Comparison of ENCODE assay signal across 15 cellular contexts in genomic region chr5:74622122-74622521, GRCh38. TPM values are rescaled to one million over a fixed set of nuclear protein-coding genes. Genes with fewer than 3 reads are reported as not detected.
DNase-seq lines count a peak whose midpoint lies in the region; ATAC-seq and TF ChIP-seq lines count a peak whose summit lies in the region.
"Had no signal": no experiment of that assay in that cellular context is flagged by ENCODE, and none has a peak within 500 bp of the region (broad histone marks: within the 10 kb centered on the region; RNA-seq: fewer than 3 reads in every experiment).

No MANE protein-coding gene starts in this region.

- H3K9me2 ChIP-seq in GM23338 (ENCODE audit: insufficient read depth), result no peaks in the 10 kb centered on the region; the same call in 1 of the 2 replicates

- H3K36me3 Mint-ChIP-seq in GM23338 (ENCODE audit: low read depth), result no peaks in the 10 kb centered on the region
- no peaks in the 10 kb centered on the region for H3K36me3 Mint-ChIP-seq in stimulated activated naive B cell treated with anti-CD40 and anti-IgM and Interleukin-4, amounts not matched to agents 10 μg/mL and 1 μg/mL and 100 μg/mL, for 72 hours
- H3K36me3 Mint-ChIP-seq: mesothelial cell of epicardium had no signal

- H3K79me2 ChIP-seq in GM23338 (replicated peaks; ENCODE audit: insufficient read depth), result no peaks in the 10 kb centered on the region

- no peak for TF ChIP-seq CTCF in GM23338 (conservative IDR thresholded peaks at IDR 0.05; ENCODE audit: low read depth in 2 of 2)
- no peak for TF ChIP-seq CTCF in WERI-Rb-1 (IDR thresholded peaks at IDR 0.05; ENCODE audit: low read depth, low read length)

- no peaks in the 10 kb centered on the region for H3K27me3 ChIP-seq in GM23338 (ENCODE audit: insufficient read depth)
- no peaks in the 10 kb centered on the region for H3K27me3 ChIP-seq in WERI-Rb-1 (ENCODE audit: insufficient read depth, low read depth, severe bottlenecking)
- H3K27me3 ChIP-seq: BLaER1 had no signal

- DNase-seq in stimulated activated CD4-positive, alpha-beta T cell treated with anti-CD3 and anti-CD28 coated beads, Interleukin-1b, Interleukin-23, amount 100 ng/mL, for 48 hours, result peak; percentile 42
- no peak for DNase-seq in stimulated activated CD4-positive, alpha-beta T cell treated with anti-CD3 and anti-CD28 coated beads, Interleukin-12 subunit alpha, Interleukin-12 subunit beta, amount 100 ng/mL, for 4 hours
- no peak for DNase-seq in GM23338 (ENCODE audit: low spot score)
- DNase-seq in WERI-Rb-1, result no peak
- DNase-seq in stimulated activated naive B cell treated with anti-CD40 and anti-IgM and Interleukin-4, amounts not matched to agents 10 μg/mL and 1 μg/mL and 100 μg/mL, for 72 hours, result no peak
- DNase-seq in substantia nigra (lab: John Stamatoyannopoulos, UW), result no peak
- no peak for DNase-seq in cerebellar nuclear complex (lab: John Stamatoyannopoulos, UW)
- DNase-seq in KG1 (lab: John Stamatoyannopoulos, UW), result no peak
- DNase-seq: aorta, NCI-H1417, NCI-H510A treated with DMSO at 0.1 percent for 48 hours had no signal

- no peak overlapping the region for H3K27ac ChIP-seq in GM23338 (ENCODE audit: low read depth)
- peak overlapping the region; percentile 79 for H3K27ac ChIP-seq in WERI-Rb-1
- H3K27ac ChIP-seq in substantia nigra (ENCODE audit: low read depth, low read length, poor library complexity, severe bottlenecking), result no peak overlapping the region
- H3K27ac ChIP-seq: BLaER1 had no signal

- H3K27me3 Mint-ChIP-seq in GM23338 (ENCODE audit: insufficient read depth, low read depth, poor library complexity), result peaks cover 8% of the 10 kb centered on the region
- peaks cover 17 to 31% of the 10 kb centered on the region in 2 donors for H3K27me3 Mint-ChIP-seq in stimulated activated naive B cell treated with anti-CD40 and anti-IgM and Interleukin-4, amounts not matched to agents 10 μg/mL and 1 μg/mL and 100 μg/mL, for 72 hours

- H3K4me1 ChIP-seq in GM23338 (ENCODE audit: insufficient read depth), result peaks cover 19% of the 10 kb centered on the region
- H3K4me1 ChIP-seq: BLaER1 had no signal

- peaks cover 41% of the 10 kb centered on the region for H3K4me1 Mint-ChIP-seq in GM23338
- H3K4me1 Mint-ChIP-seq in stimulated activated naive B cell treated with anti-CD40 and anti-IgM and Interleukin-4, amounts not matched to agents 10 μg/mL and 1 μg/mL and 100 μg/mL, for 72 hours, result no peaks in the 10 kb centered on the region

- H3K36me3 ChIP-seq in GM23338 (ENCODE audit: insufficient read depth), result no peaks in the 10 kb centered on the region
- peaks cover 2% of the 10 kb centered on the region for H3K36me3 ChIP-seq in WERI-Rb-1

- H3K4me3 Mint-ChIP-seq in GM23338, result no peak overlapping the region; the same call in 2 of the 3 replicates
- no peak overlapping the region for H3K4me3 Mint-ChIP-seq in stimulated activated naive B cell treated with anti-CD40 and anti-IgM and Interleukin-4, amounts not matched to agents 10 μg/mL and 1 μg/mL and 100 μg/mL, for 72 hours
- H3K4me3 Mint-ChIP-seq: mesothelial cell of epicardium; T-helper 2 cell treated with Interferon-gamma antibody and Interleukin-4, amounts not matched to agents 5 μg/mL and 100 μg/mL, for 36 hours had no signal

- no peak overlapping the region for H2AFZ ChIP-seq in GM23338

- peaks cover 10% of the 10 kb centered on the region for H3K9me3 ChIP-seq in WERI-Rb-1 (ENCODE audit: severe bottlenecking)
- H3K9me3 ChIP-seq: BLaER1 had no signal

- peak overlapping the region; percentile 65; the same call in 1 of the 2 replicates for H3K4me2 ChIP-seq in GM23338
- H3K4me2 ChIP-seq: BLaER1 had no signal

- ATAC-seq in GM23338, result no peak; the same call in 2 of the 3 replicates
- peak; percentile 51 to 76 for ATAC-seq in stimulated activated naive B cell treated with anti-CD40 and anti-IgM and Interleukin-4, amounts not matched to agents 10 μg/mL and 1 μg/mL and 100 μg/mL, for 72 hours (replicated peaks)

- no peaks in the 10 kb centered on the region for H3F3A ChIP-seq in GM23338 (replicated peaks; ENCODE audit: low read depth)

- no peak overlapping the region for H3K4me3 ChIP-seq in GM23338
- H3K4me3 ChIP-seq in WERI-Rb-1 (ENCODE audit: low read depth, low read length), result no peak overlapping the region
- H3K4me3 ChIP-seq: BLaER1 had no signal

- H4K20me1 ChIP-seq in GM23338 (replicated peaks; ENCODE audit: insufficient read depth), result no peaks in the 10 kb centered on the region
- H4K20me1 ChIP-seq: BLaER1 had no signal

- no peak overlapping the region for H3K27ac Mint-ChIP-seq in GM23338
- no peak overlapping the region for H3K27ac Mint-ChIP-seq in stimulated activated naive B cell treated with anti-CD40 and anti-IgM and Interleukin-4, amounts not matched to agents 10 μg/mL and 1 μg/mL and 100 μg/mL, for 72 hours
- H3K27ac Mint-ChIP-seq: progenitor cell of endocrine pancreas; T-helper 2 cell treated with Interferon-gamma antibody and Interleukin-4, amounts not matched to agents 5 μg/mL and 100 μg/mL, for 36 hours had no signal

- H3K9me3 Mint-ChIP-seq in GM23338, result peaks cover 7% of the 10 kb centered on the region; the same call in 2 of the 3 replicates
- no peaks in the 10 kb centered on the region for H3K9me3 Mint-ChIP-seq in stimulated activated naive B cell treated with anti-CD40 and anti-IgM and Interleukin-4, amounts not matched to agents 10 μg/mL and 1 μg/mL and 100 μg/mL, for 72 hours
- H3K9me3 Mint-ChIP-seq: mesothelial cell of epicardium; T-helper 2 cell treated with Interferon-gamma antibody and Interleukin-4, amounts not matched to agents 5 μg/mL and 100 μg/mL, for 36 hours had no signal

TF ChIP-seq in GM23338, 12 proteins besides CTCF, POLR2A, EP300 and RAD21:
- TF ChIP-seq EZH2phosphoT487 (IDR thresholded peaks at IDR 0.05; ENCODE audit: unreplicated experiment), result no peak

RNA-seq across cellular contexts. Expression of gene ENC1, which starts 18.4 kb away (rescaled TPM):
- 16.3 and 27.9 TPM in 2 replicates for total RNA-seq in GM23338 (2014; rRNA removed; shearing (Covaris generic))
- 7.1 and 8.2 TPM in 2 replicates for polyA plus RNA-seq in GM23338 (2016; fragmentation: Nextera tagmentation; extraction: Ambion mirVana)
